Comparison of ENCODE assay signal across 8 cellular contexts in the genomic region with DNA sequence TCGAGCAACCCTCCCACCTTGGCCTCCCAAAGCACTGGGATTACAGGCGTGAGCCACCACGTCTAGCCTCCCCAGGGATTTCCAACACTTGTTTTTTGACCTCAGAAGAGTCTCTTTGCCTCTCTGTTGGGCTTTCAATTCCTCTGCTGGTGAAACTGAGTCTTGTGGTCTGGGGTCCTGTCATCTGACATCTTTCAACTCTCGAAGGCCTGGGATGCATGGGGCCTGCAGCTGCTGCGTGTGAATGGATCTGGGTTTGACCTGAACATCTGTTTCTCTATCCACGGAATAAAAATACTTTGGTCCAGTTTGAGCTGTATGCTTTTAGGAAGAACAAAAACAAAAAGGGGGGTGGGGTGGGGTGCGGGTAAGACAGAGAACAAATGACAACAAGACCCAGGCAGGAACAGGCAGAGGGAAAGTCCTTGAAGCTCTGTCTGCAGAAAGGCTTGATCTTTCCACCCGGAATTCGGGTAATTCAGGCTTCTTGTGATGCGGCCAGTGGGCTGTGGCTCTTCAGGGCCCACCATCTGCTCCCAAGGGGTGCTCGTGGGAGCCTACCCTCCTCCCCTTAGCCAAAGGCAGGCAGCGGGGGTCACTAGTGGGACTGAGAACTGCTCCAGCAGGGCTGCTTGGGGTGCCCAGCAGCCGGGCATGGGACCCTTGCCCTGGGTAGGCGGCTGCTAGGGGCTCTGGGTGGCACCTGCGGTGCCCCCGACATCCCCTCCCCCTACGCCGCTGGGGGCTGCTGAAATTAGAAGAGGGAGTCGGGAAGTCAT.
A peak's percentile ranks its signal among the peaks of the same experiment; 100 is the strongest.
DNase-seq lines count a peak whose midpoint lies in the region; ATAC-seq and TF ChIP-seq lines count a peak whose summit lies in the region.

No MANE protein-coding gene starts in this region.

- H3K4me3 Mint-ChIP-seq in activated CD4-positive, alpha-beta T cell treated with anti-CD3 and anti-CD28 coated beads, Interleukin-2, amount 10 ng/mL, durations not matched to agents 24 days and 14 days = peak overlapping the region; percentile 82

- H3K4me1 ChIP-seq in esophagus squamous epithelium (peaks cover 49 to 91% (median 64%) of the 10 kb centered on the region in 3 donors), stomach (peaks cover 13 to 52% (median 29%) of the 10 kb centered on the region in 4 donors), HAP-1 (peaks cover 10% of the 10 kb centered on the region)

- ATAC-seq in HG03521 (IDR thresholded peaks at IDR 0.05; ENCODE audit: unreplicated experiment) = peak; percentile 7

- in situ Hi-C loops in HAP-1 (cut with MboI; ENCODE audit: low sequenced_read_pairs) = no loop called here

- H3K4me1 Mint-ChIP-seq in activated CD4-positive, alpha-beta T cell treated with anti-CD3 and anti-CD28 coated beads, Interleukin-2, amount 10 ng/mL, durations not matched to agents 24 days and 14 days = peaks cover 66% of the 10 kb centered on the region

- no peaks in the 10 kb centered on the region for H3K9me3 Mint-ChIP-seq in activated CD4-positive, alpha-beta T cell treated with anti-CD3 and anti-CD28 coated beads, Interleukin-2, amount 10 ng/mL, durations not matched to agents 24 days and 14 days

- H3K36me3 Mint-ChIP-seq in activated CD4-positive, alpha-beta T cell treated with anti-CD3 and anti-CD28 coated beads, Interleukin-2, amount 10 ng/mL, durations not matched to agents 24 days and 14 days (ENCODE audit: low read depth) = peaks cover 2% of the 10 kb centered on the region

- H3K4me3 ChIP-seq in esophagus squamous epithelium = peak overlapping the region in 3 of 4 donors; percentile 33 to 57 (median 38)
- H3K4me3 ChIP-seq in stomach = peak overlapping the region; percentile 38 to 44 (median 40)
- H3K4me3 ChIP-seq in HAP-1 = no peak overlapping the region

- no peak for TF ChIP-seq POLR2A in esophagus squamous epithelium (IDR thresholded peaks at IDR 0.05)
- TF ChIP-seq POLR2A in stomach (IDR thresholded peaks at IDR 0.05) = no peak

- H3K27ac ChIP-seq in esophagus squamous epithelium (peak overlapping the region; percentile 71 to 85 (median 81)), stomach (peak overlapping the region in 4 of 5 donors; percentile 15 to 74 (median 72))

- no peak for DNase-seq in activated CD4-positive, alpha-beta T cell treated with anti-CD3 and anti-CD28 coated beads, Interleukin-2, amount 10 ng/mL, durations not matched to agents 24 days and 14 days
- no peak for DNase-seq in activated CD4-positive, alpha-beta T cell treated with anti-CD3 and anti-CD28 coated beads, Interleukin-2, amount 50 U/mL, for 4 hours
- DNase-seq in esophagus squamous epithelium (lab: John Stamatoyannopoulos, UW) (no peak), stomach (no peak), NCI-H82 treated with DMSO at 0.1 percent for 48 hours (lab: John Stamatoyannopoulos, UW; ENCODE audit: unreplicated experiment) (no peak), HAP-1 (ENCODE audit: low spot score in 2 of 2) (no peak), GOT3 (lab: John Stamatoyannopoulos, UW) (no peak)

- 54 to 78% methylated on average over 8 to 9 of the region's 19 CpGs for WGBS in esophagus squamous epithelium, 2 donors
- 65 to 75% (median 72%) methylated on average over 15 to 19 of the region's 19 CpGs for WGBS in stomach, 5 donors

- H3K36me3 ChIP-seq in esophagus squamous epithelium = no peaks in the 10 kb centered on the region
- H3K36me3 ChIP-seq in stomach = no peaks in the 10 kb centered on the region
- no peaks in the 10 kb centered on the region for H3K36me3 ChIP-seq in HAP-1 (replicated peaks)

- TF ChIP-seq CTCF in esophagus squamous epithelium (IDR thresholded peaks at IDR 0.05) (no peak), stomach (IDR thresholded peaks at IDR 0.05) (no peak)

- TF ChIP-seq EP300 in stomach (IDR thresholded peaks at IDR 0.05) = no peak

- intact Hi-C loops in activated CD4-positive, alpha-beta T cell treated with anti-CD3 and anti-CD28 coated beads, Interleukin-2, amount 10 ng/mL, durations not matched to agents 24 days and 14 days (cut with micrococcal nuclease) = loop anchor here (1.0 to 5.0 kb wide), 8 partner anchors 9 to 144 kb away; no protein-coding TSS in a partner anchor
- intact Hi-C loops in esophagus squamous epithelium (cut with DNase I) (loop anchor here (10.0 kb wide), 1 partner anchor 86 kb away; the partner anchor contains the start of gene HEG1), stomach (cut with DNase I; ENCODE audit: low total_unique reads) (no loop called here)

- H3K27me3 ChIP-seq in esophagus squamous epithelium = no peaks in the 10 kb centered on the region
- H3K27me3 ChIP-seq in stomach = no peaks in the 10 kb centered on the region
- H3K27me3 ChIP-seq in HAP-1 (ENCODE audit: low read depth) = no peaks in the 10 kb centered on the region

- peak overlapping the region; percentile 90 for H3K27ac Mint-ChIP-seq in activated CD4-positive, alpha-beta T cell treated with anti-CD3 and anti-CD28 coated beads, Interleukin-2, amount 10 ng/mL, durations not matched to agents 24 days and 14 days

- no peaks in the 10 kb centered on the region for H3K9me3 ChIP-seq in esophagus squamous epithelium
- no peaks in the 10 kb centered on the region for H3K9me3 ChIP-seq in stomach
- no peaks in the 10 kb centered on the region for H3K9me3 ChIP-seq in HAP-1

- H3K27me3 Mint-ChIP-seq in activated CD4-positive, alpha-beta T cell treated with anti-CD3 and anti-CD28 coated beads, Interleukin-2, amount 10 ng/mL, durations not matched to agents 24 days and 14 days = peaks cover 45% of the 10 kb centered on the region
